Comparison of ENCODE assay signal across 21 cellular contexts in the genomic region with DNA sequence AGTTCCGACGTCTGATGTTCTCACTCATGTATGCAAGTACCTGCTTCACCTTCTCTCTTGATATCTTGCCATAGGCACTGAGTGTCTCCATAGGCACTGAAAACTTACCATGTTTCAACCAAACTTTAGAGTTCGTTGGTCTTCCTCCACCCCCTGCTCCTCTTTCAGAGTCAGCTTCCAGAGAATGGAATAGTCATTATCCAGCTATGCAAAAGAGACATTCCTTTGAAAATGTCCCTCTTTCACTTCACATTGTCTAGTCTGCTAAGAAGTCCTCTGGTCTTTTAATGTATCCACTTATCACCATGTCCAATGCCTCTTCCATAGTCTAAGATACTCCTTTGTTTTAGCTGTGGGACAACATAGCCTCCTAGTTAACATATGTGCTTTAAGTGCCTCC.
"Had no signal": no experiment of that assay in that cellular context is flagged by ENCODE, and none has a peak within 500 bp of the region (broad histone marks: within the 10 kb centered on the region; RNA-seq: fewer than 3 reads in every experiment).

No MANE protein-coding gene starts in this region.

- H3K27me3 ChIP-seq: esophagus muscularis mucosa, gastrocnemius medialis, heart right ventricle, ovary, suprapubic skin had no signal

- H3K36me3 Mint-ChIP-seq: natural killer cell; stimulated activated effector memory CD8-positive, alpha-beta T cell treated with anti-CD3 and anti-CD28 coated beads, Interleukin-12 subunit alpha, Interleukin-12 subunit beta, amount 100 ng/mL, for 72 hours; type B pancreatic cell had no signal

- H3K4me3 Mint-ChIP-seq: effector memory CD8-positive, alpha-beta T cell; natural killer cell; neural crest cell; stimulated activated effector memory CD8-positive, alpha-beta T cell treated with anti-CD3 and anti-CD28 coated beads, Interleukin-12 subunit alpha, Interleukin-12 subunit beta, amount 100 ng/mL, for 72 hours; type B pancreatic cell had no signal

- H3K27me3 Mint-ChIP-seq: effector memory CD8-positive, alpha-beta T cell; progenitor cell of endocrine pancreas; type B pancreatic cell had no signal

- H3K36me3 ChIP-seq: esophagus muscularis mucosa, gastrocnemius medialis, heart right ventricle, ovary, suprapubic skin, thyroid gland had no signal

- H3K4me1 ChIP-seq: esophagus muscularis mucosa, gastrocnemius medialis, heart right ventricle, suprapubic skin, thyroid gland had no signal

- H3K9me3 ChIP-seq: esophagus muscularis mucosa, gastrocnemius medialis, heart right ventricle, mucosa of descending colon, ovary, suprapubic skin, thyroid gland had no signal

- H3K27ac Mint-ChIP-seq: effector memory CD8-positive, alpha-beta T cell; natural killer cell; progenitor cell of endocrine pancreas; stimulated activated effector memory CD8-positive, alpha-beta T cell treated with anti-CD3 and anti-CD28 coated beads, Interleukin-12 subunit alpha, Interleukin-12 subunit beta, amount 100 ng/mL, for 72 hours; type B pancreatic cell had no signal

- H3K27ac ChIP-seq: epithelial cell of prostate, esophagus muscularis mucosa, gastrocnemius medialis, heart right ventricle, ovary, suprapubic skin, thyroid gland had no signal

- H3K4me3 ChIP-seq: esophagus muscularis mucosa, gastrocnemius medialis, heart right ventricle, mucosa of descending colon, ovary, smooth muscle cell, suprapubic skin, thyroid gland had no signal

- H3K4me1 Mint-ChIP-seq: natural killer cell; stimulated activated effector memory CD8-positive, alpha-beta T cell treated with anti-CD3 and anti-CD28 coated beads, Interleukin-12 subunit alpha, Interleukin-12 subunit beta, amount 100 ng/mL, for 72 hours had no signal

- ATAC-seq: effector memory CD8-positive, alpha-beta T cell; gastrocnemius medialis; heart right ventricle; mucosa of descending colon; natural killer cell; right cardiac atrium; stimulated activated effector memory CD8-positive, alpha-beta T cell treated with anti-CD3 and anti-CD28 coated beads, Interleukin-12 subunit alpha, Interleukin-12 subunit beta, amount 100 ng/mL, for 72 hours; stimulated activated naive CD8-positive, alpha-beta T cell treated with anti-CD3 and anti-CD28 coated beads, Interleukin-15, Interleukin-2, amounts not matched to agents 100 U/mL and 50 U/mL, for 24 hours had no signal

- H3K9me3 Mint-ChIP-seq: neural crest cell, type B pancreatic cell had no signal

- DNase-seq: effector memory CD8-positive, alpha-beta T cell; gastrocnemius medialis; heart right ventricle; hypothalamus; kidney glomerular epithelial cell; mucosa of descending colon; natural killer cell; ovary; right cardiac atrium; stimulated activated CD4-positive, alpha-beta T cell treated with anti-CD3 and anti-CD28 coated beads, Interleukin-4, amount 100 ng/mL, for 1 hour; stimulated activated CD8-positive, alpha-beta memory T cell treated with anti-CD3 and anti-CD28 coated beads, Interleukin-4, amount 100 ng/mL, for 48 hours; stimulated activated naive CD8-positive, alpha-beta T cell treated with anti-CD3 and anti-CD28 coated beads, Interleukin-15, Interleukin-2, amounts not matched to agents 100 U/mL and 50 U/mL, for 24 hours; thyroid gland had no signal

- H3K4me2 ChIP-seq: smooth muscle cell had no signal
